ENCODE assay signal across 8 cellular contexts in genomic region chr22:24325105-24325757, GRCh38. TPM values are rescaled to one million over a fixed set of nuclear protein-coding genes. Genes with fewer than 3 reads are reported as not detected.
DNase-seq lines count a peak whose midpoint lies in the region; ATAC-seq and TF ChIP-seq lines count a peak whose summit lies in the region.

No MANE protein-coding gene starts in this region.

- H3F3A ChIP-seq in OCI-LY1 (ENCODE audit: insufficient read depth, low read length), result no peaks in the 10 kb centered on the region

- intact Hi-C loops in Calu3 (cut with micrococcal nuclease; ENCODE audit: unreplicated experiment) (loop anchor here (1.0 kb wide), 1 partner anchor 196 kb away; no protein-coding TSS in a partner anchor), breast epithelium (cut with DNase I; ENCODE audit: low total_unique reads) (no loop called here), testis (cut with DNase I; ENCODE audit: low total_unique reads) (loop anchor here (10.0 kb wide), 1 partner anchor 180 kb away; no protein-coding TSS in a partner anchor)

- no peaks in the 10 kb centered on the region for H3K79me2 ChIP-seq in OCI-LY1 (ENCODE audit: insufficient read depth, low read length)

- H3K4me3 ChIP-seq in H7 (ENCODE audit: insufficient read depth, low read depth, low read length) (no peak overlapping the region), OCI-LY1 (ENCODE audit: low read depth, low read length, poor library complexity, severe bottlenecking) (no peak overlapping the region), breast epithelium (no peak overlapping the region), testis (no peak overlapping the region)

- DNase-seq in Calu3 (peak; percentile 24), H7 (peak; percentile 56), breast epithelium (ENCODE audit: low spot score in 2 of 2) (no peak), kidney tubule cell (ENCODE audit: low spot score) (peak; percentile 79), testis (no peak)

- H3K9me3 ChIP-seq in OCI-LY1 (ENCODE audit: low read length) (no peaks in the 10 kb centered on the region), breast epithelium (no peaks in the 10 kb centered on the region), testis (no peaks in the 10 kb centered on the region)

- CTCF ChIA-PET in Calu3 (lab: Charles Lee), result interaction anchor here (1.0 kb wide), 1 partner anchor 196 kb away, joined by 3 read pairs; no protein-coding TSS in a partner anchor

- peaks cover 34% of the 10 kb centered on the region for H3K36me3 Mint-ChIP-seq in Calu3 (ENCODE audit: insufficient read depth, unreplicated experiment)

- peaks cover 9% of the 10 kb centered on the region for H3K4me1 Mint-ChIP-seq in Calu3 (ENCODE audit: low read depth, unreplicated experiment)

- TF ChIP-seq CTCF in Calu3 (IDR thresholded peaks at IDR 0.05; ENCODE audit: unreplicated experiment), result no peak
- peak; percentile 68 for TF ChIP-seq CTCF in OCI-LY1 (IDR thresholded peaks at IDR 0.05; ENCODE audit: low read length)
- TF ChIP-seq CTCF in breast epithelium (IDR thresholded peaks at IDR 0.05), result peak in 2 of 3 donors; percentile 52 to 58
- peak in 2 of 3 experiments; percentile 45 to 46 for TF ChIP-seq CTCF in testis (IDR thresholded peaks at IDR 0.05)

- H3K27me3 ChIP-seq in H7 (ENCODE audit: control insufficient read depth, insufficient read depth, low read length) (no peaks in the 10 kb centered on the region), OCI-LY1 (ENCODE audit: insufficient read depth, low read length) (no peaks in the 10 kb centered on the region), breast epithelium (no peaks in the 10 kb centered on the region), testis (no peaks in the 10 kb centered on the region)

- H3K36me3 ChIP-seq in H7 (replicated peaks; ENCODE audit: control insufficient read depth, insufficient read depth, low read length) (peaks cover 14% of the 10 kb centered on the region), OCI-LY1 (ENCODE audit: insufficient read depth, low read length) (peaks cover 83% of the 10 kb centered on the region), breast epithelium (no peaks in the 10 kb centered on the region), testis (ENCODE audit: low read depth, missing control alignments) (no peaks in the 10 kb centered on the region)

- 35 to 41% methylated on average over 5 of the region's 5 CpGs for WGBS in testis, 2 donors

- H3K9me2 ChIP-seq in OCI-LY1 (ENCODE audit: low read depth, low read length), result no peaks in the 10 kb centered on the region

- no peak overlapping the region for H3K27ac Mint-ChIP-seq in Calu3 (ENCODE audit: unreplicated experiment)

- H3K4me1 ChIP-seq in OCI-LY1 (ENCODE audit: insufficient read depth, low read length, severe bottlenecking), result peaks cover 3% of the 10 kb centered on the region
- no peaks in the 10 kb centered on the region for H3K4me1 ChIP-seq in breast epithelium
- no peaks in the 10 kb centered on the region for H3K4me1 ChIP-seq in testis

- no peak overlapping the region for H3K4me3 Mint-ChIP-seq in Calu3 (ENCODE audit: low read depth, unreplicated experiment)

- H3K9ac ChIP-seq in OCI-LY1 (ENCODE audit: low read length), result no peak overlapping the region

- no TSS peak for BruUV-seq in Calu3 (replicated peaks; lab: Mats Ljungman, UMichigan)

- no peak overlapping the region for H2AFZ ChIP-seq in OCI-LY1 (ENCODE audit: low read length)

- TF ChIP-seq POLR2A in breast epithelium (IDR thresholded peaks at IDR 0.05) (no peak), testis (IDR thresholded peaks at IDR 0.05) (no peak)

- H3K9me3 Mint-ChIP-seq in Calu3 (ENCODE audit: low read depth, unreplicated experiment), result no peaks in the 10 kb centered on the region

- H3K27ac ChIP-seq in OCI-LY1 (ENCODE audit: low read depth, low read length, poor library complexity, severe bottlenecking) (no peak overlapping the region), breast epithelium (no peak overlapping the region), testis (no peak overlapping the region)

- H3K27me3 Mint-ChIP-seq in Calu3 (ENCODE audit: unreplicated experiment), result no peaks in the 10 kb centered on the region

- H4K20me1 ChIP-seq in OCI-LY1 (ENCODE audit: insufficient read depth, low read length), result no peaks in the 10 kb centered on the region

- no peak overlapping the region for H3K4me2 ChIP-seq in OCI-LY1 (ENCODE audit: low read length)

- ATAC-seq in GM18511 (IDR thresholded peaks at IDR 0.05; ENCODE audit: unreplicated experiment), result no peak
- ATAC-seq in GM21737 (IDR thresholded peaks at IDR 0.05; ENCODE audit: unreplicated experiment), result no peak

RNA-seq across cellular contexts. Expression of gene SPECC1L, which starts 54.6 kb away (rescaled TPM):
- 52.2 and 53.4 TPM in 2 replicates for total RNA-seq in Calu3 (2022)
- 23.0 and 27.2 TPM in 2 replicates for total RNA-seq in H7 (2014; rRNA removed; shearing (Covaris generic))
- total RNA-seq in breast epithelium, result 10 to 100 TPM; 33.4 to 61.0 (median 53.7) TPM
- total RNA-seq in testis, result 10 to 100 TPM; 82.3 to 83.6 TPM
- 70.0 TPM for polyA plus RNA-seq in testis (ENCODE audit: insufficient read depth, low read depth, low replicate concordance)

Comparison
In these comparisons a context has a peak if more than half of its experiments do, and no peak if none do; other contexts are left out.
1. DNase-seq: peak in Calu3 (single experiment), H7 (single experiment) and kidney tubule cell (single experiment); none in breast epithelium (0 of 2) and testis (single experiment).